ENCODE assay signal across 9 cellular contexts in the genomic region with DNA sequence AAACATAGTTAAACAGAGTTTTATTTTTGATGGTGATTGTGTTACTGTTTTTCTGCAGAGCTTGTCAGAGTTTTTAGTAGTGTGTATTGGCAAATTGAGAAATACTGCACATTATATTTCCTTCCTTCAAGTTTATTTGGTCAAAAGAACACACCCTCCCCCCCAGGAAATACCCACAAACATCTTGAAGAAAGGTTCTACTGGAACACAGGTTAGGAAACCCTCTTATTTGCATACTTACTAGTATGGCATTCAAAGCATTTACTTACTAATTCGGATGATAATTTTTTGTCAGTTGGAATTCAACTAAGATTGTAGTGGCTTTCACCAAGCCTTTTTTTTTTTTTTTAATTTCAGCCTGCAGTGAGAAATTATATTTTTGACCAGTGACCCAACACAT. TPM values are rescaled to one million over a fixed set of nuclear protein-coding genes. Genes with fewer than 3 reads are reported as not detected.
DNase-seq lines count a peak whose midpoint lies in the region; ATAC-seq and TF ChIP-seq lines count a peak whose summit lies in the region.
"Had no signal": no experiment of that assay in that cellular context is flagged by ENCODE, and none has a peak within 500 bp of the region (broad histone marks: within the 10 kb centered on the region; RNA-seq: fewer than 3 reads in every experiment).

No MANE protein-coding gene starts in this region.

- no peak overlapping the region for H3K27ac ChIP-seq in vagina

- peak overlapping the region; percentile 45 for H3K4me3 Mint-ChIP-seq in activated CD8-positive, alpha-beta T cell treated with anti-CD3 and anti-CD28 coated beads, Interleukin-2, amount 10 ng/mL, durations not matched to agents 7 days and 5 days
- peak overlapping the region; percentile 69 for H3K4me3 Mint-ChIP-seq in natural killer cell treated with Interleukin-12 subunit alpha and Interleukin-12 subunit beta and Interleukin-15 and Interleukin-18, amount 100 ng/mL, for 72 hours

- H3K27me3 Mint-ChIP-seq in activated CD8-positive, alpha-beta T cell treated with anti-CD3 and anti-CD28 coated beads, Interleukin-2, amount 10 ng/mL, durations not matched to agents 7 days and 5 days (ENCODE audit: low read depth) = no peaks in the 10 kb centered on the region
- no peaks in the 10 kb centered on the region for H3K27me3 Mint-ChIP-seq in natural killer cell treated with Interleukin-12 subunit alpha and Interleukin-12 subunit beta and Interleukin-15 and Interleukin-18, amount 100 ng/mL, for 72 hours

- peaks cover 58% of the 10 kb centered on the region for H3K4me1 ChIP-seq in vagina

- no peaks in the 10 kb centered on the region for H3K9me3 ChIP-seq in vagina
- H3K9me3 ChIP-seq: stomach had no signal

- in situ Hi-C loops in GM13976 (cut with MboI; ENCODE audit: low sequenced_read_pairs, unreplicated experiment) = no loop called here

- peaks cover 88% of the 10 kb centered on the region for H3K4me1 Mint-ChIP-seq in activated CD8-positive, alpha-beta T cell treated with anti-CD3 and anti-CD28 coated beads, Interleukin-2, amount 10 ng/mL, durations not matched to agents 7 days and 5 days (ENCODE audit: low read depth)
- peaks cover 55 to 60% of the 10 kb centered on the region in 2 donors for H3K4me1 Mint-ChIP-seq in natural killer cell treated with Interleukin-12 subunit alpha and Interleukin-12 subunit beta and Interleukin-15 and Interleukin-18, amount 100 ng/mL, for 72 hours (ENCODE audit: low read depth in 2 of 2)

- H3K36me3 ChIP-seq in vagina = peaks cover 0 to 10% of the 10 kb centered on the region in 2 donors

- CTCF ChIA-PET in activated CD8-positive, alpha-beta T cell treated with anti-CD3 and anti-CD28 coated beads, Interleukin-2, amount 10 ng/mL, durations not matched to agents 7 days and 5 days (lab: Charles Lee) = interaction anchor here (0.9 to 3.6 kb wide), 5 partner anchors 15 to 76 kb away, joined by 3 to 25 read pairs (median 3); no protein-coding TSS in a partner anchor

- peak overlapping the region; percentile 64 for H3K27ac Mint-ChIP-seq in activated CD8-positive, alpha-beta T cell treated with anti-CD3 and anti-CD28 coated beads, Interleukin-2, amount 10 ng/mL, durations not matched to agents 7 days and 5 days
- H3K27ac Mint-ChIP-seq in natural killer cell treated with Interleukin-12 subunit alpha and Interleukin-12 subunit beta and Interleukin-15 and Interleukin-18, amount 100 ng/mL, for 72 hours = peak overlapping the region; percentile 76 to 83

- H3K27me3 ChIP-seq in vagina = no peaks in the 10 kb centered on the region
- H3K27me3 ChIP-seq: stomach had no signal

- peak; percentile 57 for ATAC-seq in HG03095 (IDR thresholded peaks at IDR 0.05; ENCODE audit: unreplicated experiment)
- no peak for ATAC-seq in activated CD8-positive, alpha-beta T cell treated with anti-CD3 and anti-CD28 coated beads, Interleukin-2, amount 10 ng/mL, durations not matched to agents 7 days and 5 days
- peak; percentile 71 to 82 for ATAC-seq in natural killer cell treated with Interleukin-12 subunit alpha and Interleukin-12 subunit beta and Interleukin-15 and Interleukin-18, amount 100 ng/mL, for 72 hours

- DNase-seq in GM13976 (ENCODE audit: low spot score) (peak; percentile 43), vagina (ENCODE audit: extremely low spot score in 2 of 2) (no peak), cerebellar cortex (ENCODE audit: low spot score) (no peak)
- DNase-seq in activated CD8-positive, alpha-beta T cell treated with anti-CD3 and anti-CD28 coated beads, Interleukin-2, amount 10 ng/mL, durations not matched to agents 7 days and 5 days = no peak
- DNase-seq in natural killer cell treated with Interleukin-12 subunit alpha and Interleukin-12 subunit beta and Interleukin-15 and Interleukin-18, amount 100 ng/mL, for 72 hours (ENCODE audit: low spot score) = no peak
- no peak for DNase-seq in stimulated activated CD4-positive, alpha-beta T cell treated with anti-CD3 and anti-CD28 coated beads, Interleukin-4, amount 100 ng/mL, for 24 hours
- DNase-seq: retina, stomach had no signal

- TF ChIP-seq CTCF in GM13976 (IDR thresholded peaks at IDR 0.05; ENCODE audit: borderline replicate concordance, control extremely low read depth, extremely low read depth, insufficient read depth, missing control alignments) (no peak), vagina (IDR thresholded peaks at IDR 0.05) (no peak)

- intact Hi-C loops in vagina (cut with DNase I) = no loop called here

- no peak overlapping the region for H3K4me3 ChIP-seq in vagina
- H3K4me3 ChIP-seq: stomach had no signal

- POLR2A ChIA-PET in activated CD8-positive, alpha-beta T cell treated with anti-CD3 and anti-CD28 coated beads, Interleukin-2, amount 10 ng/mL, durations not matched to agents 7 days and 5 days (lab: Charles Lee) = interaction anchor here (0.9 to 2.6 kb wide), 3 partner anchors 8 to 73 kb away, joined by 3 to 25 read pairs (median 3); no protein-coding TSS in a partner anchor

- no peak for TF ChIP-seq POLR2A in vagina (IDR thresholded peaks at IDR 0.05)

- peaks cover 67% of the 10 kb centered on the region for H3K36me3 Mint-ChIP-seq in activated CD8-positive, alpha-beta T cell treated with anti-CD3 and anti-CD28 coated beads, Interleukin-2, amount 10 ng/mL, durations not matched to agents 7 days and 5 days (ENCODE audit: low read depth)
- peaks cover 2% of the 10 kb centered on the region for H3K36me3 Mint-ChIP-seq in natural killer cell treated with Interleukin-12 subunit alpha and Interleukin-12 subunit beta and Interleukin-15 and Interleukin-18, amount 100 ng/mL, for 72 hours

- H3K9me3 Mint-ChIP-seq in activated CD8-positive, alpha-beta T cell treated with anti-CD3 and anti-CD28 coated beads, Interleukin-2, amount 10 ng/mL, durations not matched to agents 7 days and 5 days (ENCODE audit: insufficient read depth) = no peaks in the 10 kb centered on the region
- no peaks in the 10 kb centered on the region for H3K9me3 Mint-ChIP-seq in natural killer cell treated with Interleukin-12 subunit alpha and Interleukin-12 subunit beta and Interleukin-15 and Interleukin-18, amount 100 ng/mL, for 72 hours

RNA-seq across cellular contexts. Expression of a gene that starts 9.1 kb away (rescaled TPM):
- 100 to 1,000 TPM; 175 to 178 TPM for total RNA-seq in activated CD8-positive, alpha-beta T cell treated with anti-CD3 and anti-CD28 coated beads, Interleukin-2, amount 10 ng/mL, durations not matched to agents 7 days and 5 days
- total RNA-seq in natural killer cell treated with Interleukin-12 subunit alpha and Interleukin-12 subunit beta and Interleukin-15 and Interleukin-18, amount 100 ng/mL, for 72 hours = 100 to 1,000 TPM; 139 to 146 TPM
- total RNA-seq in vagina = 59.4 TPM
